13 cellular contexts compared by ENCODE assay signal in the genomic region with DNA sequence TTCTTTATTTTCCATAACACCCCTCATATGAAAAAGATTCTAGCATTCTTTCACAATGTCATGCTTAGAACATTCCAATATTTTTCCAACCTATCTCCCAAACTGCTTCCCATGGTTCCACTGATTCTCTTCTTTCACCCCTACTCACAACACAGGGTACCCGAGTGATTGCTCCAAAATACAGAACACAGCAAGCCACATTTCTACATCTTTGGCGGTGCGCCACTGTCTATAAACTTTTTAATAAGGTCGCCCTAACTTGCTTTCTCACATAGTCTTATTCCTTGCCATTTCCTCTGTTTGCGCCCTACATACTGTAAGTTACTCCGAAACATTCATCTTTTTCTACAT.
DNase-seq lines count a peak whose midpoint lies in the region; ATAC-seq and TF ChIP-seq lines count a peak whose summit lies in the region.
"Had no signal": no experiment of that assay in that cellular context is flagged by ENCODE, and none has a peak within 500 bp of the region (broad histone marks: within the 10 kb centered on the region; RNA-seq: fewer than 3 reads in every experiment).

No MANE protein-coding gene starts in this region.

- H3K79me2 ChIP-seq in mammary epithelial cell (ENCODE audit: insufficient read depth, low read length) = no peaks in the 10 kb centered on the region

- 99% methylated on average over 6 of the region's 6 CpGs for WGBS in mammary epithelial cell (ENCODE audit: low coverage, missing lambda C conversion rate)
- 97% methylated on average over 6 of the region's 6 CpGs for WGBS in mesenchymal stem cell

- H3K27ac Mint-ChIP-seq in activated CD8-positive, alpha-beta T cell treated with anti-CD3 and anti-CD28 coated beads for 36 hours = peak overlapping the region; percentile 74

- peaks cover 6% of the 10 kb centered on the region for H3K9me3 Mint-ChIP-seq in activated CD8-positive, alpha-beta T cell treated with anti-CD3 and anti-CD28 coated beads for 36 hours

- no peak overlapping the region for H3K18ac ChIP-seq in mesenchymal stem cell (ENCODE audit: low read depth in 1 of 2, low read length in 2 of 2)

- dilution Hi-C loops in mammary epithelial cell (cut with HindIII; ENCODE audit: low sequenced_read_pairs) = no loop called here

- H3K4me1 ChIP-seq in mammary epithelial cell (ENCODE audit: insufficient read depth, low read length) = peaks cover 14% of the 10 kb centered on the region
- no peaks in the 10 kb centered on the region for H3K4me1 ChIP-seq in breast epithelium
- no peaks in the 10 kb centered on the region for H3K4me1 ChIP-seq in mesenchymal stem cell (ENCODE audit: control insufficient read depth, insufficient read depth, low read depth, low read length)
- H3K4me1 ChIP-seq: ascending aorta had no signal

- CTCF ChIA-PET in mammary epithelial cell (lab: Charles Lee; ENCODE audit: low non-redundant PET) = no interaction called here
- CTCF ChIA-PET in activated CD8-positive, alpha-beta T cell treated with anti-CD3 and anti-CD28 coated beads for 36 hours (lab: Charles Lee) = interaction anchor here (0.5 to 4.9 kb wide), 7 partner anchors 11 to 77 kb away, joined by 3 to 15 read pairs (median 4); no protein-coding TSS in a partner anchor

- H3K14ac ChIP-seq in mesenchymal stem cell (ENCODE audit: low read length in 2 of 2) = no peak overlapping the region

- BruUV-seq in mammary epithelial cell (replicated peaks; lab: Mats Ljungman, UMichigan) = no TSS peak

- POLR2A ChIA-PET in activated CD8-positive, alpha-beta T cell treated with anti-CD3 and anti-CD28 coated beads for 36 hours (lab: Charles Lee) = interaction anchor here (0.6 to 1.2 kb wide), 3 partner anchors 28 to 213 kb away, joined by 3 to 4 read pairs (median 3); no protein-coding TSS in a partner anchor

- H3K4me2 ChIP-seq in mammary epithelial cell (ENCODE audit: insufficient read depth, low read depth, low read length) (no peak overlapping the region), mesenchymal stem cell (ENCODE audit: low read length, poor library complexity, severe bottlenecking) (no peak overlapping the region)

- H3K27me3 Mint-ChIP-seq in activated CD8-positive, alpha-beta T cell treated with anti-CD3 and anti-CD28 coated beads for 36 hours = no peaks in the 10 kb centered on the region

- no peak for TF ChIP-seq POLR2A in breast epithelium (IDR thresholded peaks at IDR 0.05)

- no peaks in the 10 kb centered on the region for H3K9me3 ChIP-seq in mammary epithelial cell (replicated peaks; ENCODE audit: insufficient read depth, low read length)
- no peaks in the 10 kb centered on the region for H3K9me3 ChIP-seq in breast epithelium
- H3K9me3 ChIP-seq in mesenchymal stem cell (ENCODE audit: control insufficient read depth, low read length) = no peaks in the 10 kb centered on the region
- H3K9me3 ChIP-seq: ascending aorta, MG63, neutrophil had no signal

- intact Hi-C loops in mammary epithelial cell (cut with micrococcal nuclease) = loop anchor here (2.0 kb wide), 1 partner anchor 27 kb away; no protein-coding TSS in a partner anchor
- intact Hi-C loops in breast epithelium (cut with DNase I; ENCODE audit: low total_unique reads) = no loop called here
- intact Hi-C loops in activated CD8-positive, alpha-beta T cell treated with anti-CD3 and anti-CD28 coated beads for 36 hours (cut with micrococcal nuclease) = loop anchor here (2.0 to 5.0 kb wide), 2 partner anchors 27 to 63 kb away; no protein-coding TSS in a partner anchor

- no peak overlapping the region for H2AK5ac ChIP-seq in mesenchymal stem cell (ENCODE audit: low read length, severe bottlenecking)

- no peak overlapping the region for H2BK15ac ChIP-seq in mesenchymal stem cell (ENCODE audit: low read depth, poor library complexity, severe bottlenecking)

- no peak overlapping the region for H2BK5ac ChIP-seq in mesenchymal stem cell (ENCODE audit: low read depth, low read length, poor library complexity, severe bottlenecking)

- no peak for TF ChIP-seq CTCF in mammary epithelial cell (conservative IDR thresholded peaks at IDR 0.05 in 1 of 2, IDR thresholded peaks at IDR 0.05 in 1 of 2; ENCODE audit: extremely low read depth in 1 of 2, insufficient read depth in 1 of 2, low read depth in 1 of 2, low read length in 2 of 2)
- no peak for TF ChIP-seq CTCF in breast epithelium (IDR thresholded peaks at IDR 0.05)
- no peak for TF ChIP-seq CTCF in activated CD8-positive, alpha-beta T cell treated with anti-CD3 and anti-CD28 coated beads for 36 hours (IDR thresholded peaks at IDR 0.05)

- no peak overlapping the region for H2BK120ac ChIP-seq in mesenchymal stem cell (ENCODE audit: low read depth, low read length)

- no peaks in the 10 kb centered on the region for H4K20me1 ChIP-seq in mammary epithelial cell (ENCODE audit: insufficient read depth, low read length)

- ATAC-seq in activated CD8-positive, alpha-beta T cell treated with anti-CD3 and anti-CD28 coated beads for 36 hours = no peak
- no peak for ATAC-seq in HG02623 (IDR thresholded peaks at IDR 0.05; ENCODE audit: unreplicated experiment)

- no peaks in the 10 kb centered on the region for H3K27me3 ChIP-seq in mammary epithelial cell (ENCODE audit: insufficient read depth, low read length)
- no peaks in the 10 kb centered on the region for H3K27me3 ChIP-seq in breast epithelium
- no peaks in the 10 kb centered on the region for H3K27me3 ChIP-seq in mesenchymal stem cell (ENCODE audit: control insufficient read depth in 1 of 2, insufficient read depth in 1 of 2, low read length in 2 of 2)
- H3K27me3 ChIP-seq: ascending aorta, MG63, neutrophil had no signal

- no peak overlapping the region for H4K91ac ChIP-seq in mesenchymal stem cell (ENCODE audit: low read length)

- H3K27ac ChIP-seq in mammary epithelial cell (ENCODE audit: insufficient read depth, low read depth, low read length) (peak overlapping the region; percentile 21), breast epithelium (no peak overlapping the region), mesenchymal stem cell (ENCODE audit: low read length, poor library complexity, severe bottlenecking) (no peak overlapping the region)
- H3K27ac ChIP-seq: ascending aorta, neutrophil had no signal

- H3K4me1 Mint-ChIP-seq in activated CD8-positive, alpha-beta T cell treated with anti-CD3 and anti-CD28 coated beads for 36 hours (ENCODE audit: low read depth) = peaks cover 44% of the 10 kb centered on the region

- peak overlapping the region in 1 of 2 experiments; percentile 63 for H2BK12ac ChIP-seq in mesenchymal stem cell (ENCODE audit: low read length in 2 of 2)

- H3K4me3 ChIP-seq in mammary epithelial cell (replicated peaks in 1 of 3; ENCODE audit: insufficient read depth in 1 of 3, low read depth in 2 of 3, low read length in 3 of 3) = no peak overlapping the region
- H3K4me3 ChIP-seq in breast epithelium = no peak overlapping the region
- H3K4me3 ChIP-seq in mesenchymal stem cell (ENCODE audit: insufficient read depth in 1 of 2, low read depth in 1 of 2, low read length in 2 of 2) = no peak overlapping the region
- H3K4me3 ChIP-seq: ascending aorta, MG63 had no signal

- DNase-seq in mammary epithelial cell = no peak
- no peak for DNase-seq in breast epithelium (ENCODE audit: low spot score in 2 of 2)
- DNase-seq in activated CD8-positive, alpha-beta T cell treated with anti-CD3 and anti-CD28 coated beads for 36 hours = no peak
- no peak for DNase-seq in mesenchymal stem cell
- no peak for DNase-seq in stimulated activated naive CD4-positive, alpha-beta T cell treated with Interleukin-2 at 50 U/mL for 16 hours (lab: John Stamatoyannopoulos, UW)
- DNase-seq in LoVo (ENCODE audit: low spot score) = no peak
- DNase-seq: foreskin melanocyte, left cardiac atrium, MG63, NCI-H774 had no signal

- H4K8ac ChIP-seq in mesenchymal stem cell (ENCODE audit: low read length) = peak overlapping the region; percentile 51

- H2AFZ ChIP-seq in mammary epithelial cell (ENCODE audit: low read depth, low read length) (no peak overlapping the region), mesenchymal stem cell (ENCODE audit: low read depth, low read length) (no peak overlapping the region)

- no peak overlapping the region for H3K4ac ChIP-seq in mesenchymal stem cell (ENCODE audit: low read depth in 1 of 2, low read length in 2 of 2)

- no peaks in the 10 kb centered on the region for H3K79me1 ChIP-seq in mesenchymal stem cell (replicated peaks; ENCODE audit: low read length, poor library complexity, severe bottlenecking)

- no peak overlapping the region for H3K23ac ChIP-seq in mesenchymal stem cell (ENCODE audit: low read length in 2 of 2)

- H3K36me3 ChIP-seq in mammary epithelial cell (ENCODE audit: insufficient read depth, low read length) (no peaks in the 10 kb centered on the region), breast epithelium (no peaks in the 10 kb centered on the region), mesenchymal stem cell (ENCODE audit: control insufficient read depth in 1 of 2, insufficient read depth in 2 of 2, low read depth in 1 of 2, low read length in 2 of 2) (no peaks in the 10 kb centered on the region)
- H3K36me3 ChIP-seq: ascending aorta, MG63, neutrophil had no signal

- H3K4me3 Mint-ChIP-seq in activated CD8-positive, alpha-beta T cell treated with anti-CD3 and anti-CD28 coated beads for 36 hours = peak overlapping the region; percentile 11

- in situ Hi-C loops in mammary epithelial cell (cut with MboI; ENCODE audit: low sequenced_read_pairs in 2 of 2) = no loop called here

- H3K9ac ChIP-seq in mammary epithelial cell (ENCODE audit: insufficient read depth, low read length) (no peak overlapping the region), mesenchymal stem cell (ENCODE audit: low read length) (no peak overlapping the region)

- H3K36me3 Mint-ChIP-seq in activated CD8-positive, alpha-beta T cell treated with anti-CD3 and anti-CD28 coated beads for 36 hours (ENCODE audit: low read depth) = no peaks in the 10 kb centered on the region
